Comparison of ENCODE assay signal across 10 cellular contexts in the genomic region with DNA sequence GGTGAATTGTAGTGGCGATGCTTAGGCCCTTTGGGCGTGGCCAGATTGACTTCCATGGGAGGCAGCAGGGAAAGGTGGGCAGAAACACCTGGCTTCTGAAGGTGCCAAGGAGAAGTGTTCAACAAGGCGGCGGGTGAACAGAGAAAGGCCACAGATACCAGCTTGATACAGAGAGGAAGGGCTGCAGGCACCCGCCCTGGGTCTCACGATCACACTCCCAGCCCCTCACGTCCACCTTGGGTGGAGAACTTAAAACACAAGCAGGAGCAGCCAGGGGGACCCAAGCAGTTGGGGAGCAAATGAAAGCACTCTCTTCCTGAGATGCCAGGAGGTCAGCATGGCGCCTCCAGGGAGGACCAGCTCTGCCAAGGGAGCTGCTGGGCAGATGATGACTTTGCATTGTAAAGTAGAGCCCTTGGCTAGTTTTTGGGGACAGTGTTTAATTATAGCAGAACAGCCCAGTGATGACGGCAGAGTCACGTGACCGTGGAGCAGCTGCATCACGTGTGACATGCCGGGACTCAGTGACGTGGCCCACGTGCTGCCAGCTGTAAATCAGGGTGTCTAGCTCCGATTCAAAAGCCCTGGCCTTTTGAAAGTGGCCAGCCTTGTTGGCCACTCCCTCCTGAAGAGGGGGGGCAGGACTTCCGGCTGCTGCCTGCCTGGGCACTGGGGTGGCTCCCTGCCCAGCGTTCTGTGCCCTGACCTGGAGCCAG. TPM values are rescaled to one million over a fixed set of nuclear protein-coding genes. Genes with fewer than 3 reads are reported as not detected.
DNase-seq lines count a peak whose midpoint lies in the region; ATAC-seq and TF ChIP-seq lines count a peak whose summit lies in the region.
"Had no signal": no experiment of that assay in that cellular context is flagged by ENCODE, and none has a peak within 500 bp of the region (broad histone marks: within the 10 kb centered on the region; RNA-seq: fewer than 3 reads in every experiment).

No MANE protein-coding gene starts in this region.

- intact Hi-C loops in lower leg skin (cut with DNase I; ENCODE audit: low total_unique reads): no loop called here
- intact Hi-C loops in testis (cut with DNase I; ENCODE audit: low total_unique reads): no loop called here
- intact Hi-C loops in CD4-positive, alpha-beta memory T cell (cut with micrococcal nuclease): no loop called here

- no peaks in the 10 kb centered on the region for H3K9me3 Mint-ChIP-seq in activated naive CD4-positive, alpha-beta T cell treated with anti-CD3 and anti-CD28 coated beads, Interleukin-2, amount 50 U/mL, for 72 hours
- H3K9me3 Mint-ChIP-seq in CD4-positive, alpha-beta memory T cell: no peaks in the 10 kb centered on the region

- no peak overlapping the region for H3K27ac Mint-ChIP-seq in activated naive CD4-positive, alpha-beta T cell treated with anti-CD3 and anti-CD28 coated beads, Interleukin-2, amount 50 U/mL, for 72 hours
- H3K27ac Mint-ChIP-seq in CD4-positive, alpha-beta memory T cell: peak overlapping the region in 2 of 7 donors; percentile 29 to 66

- peaks cover 14 to 28% (median 21%) of the 10 kb centered on the region in 4 donors for H3K4me1 Mint-ChIP-seq in CD4-positive, alpha-beta memory T cell

- peak overlapping the region; percentile 96 for H3K27ac ChIP-seq in Karpas-422 (ENCODE audit: low read length)
- peak overlapping the region; percentile 65 for H3K27ac ChIP-seq in caudate nucleus (ENCODE audit: low read depth, low read length)
- no peak overlapping the region for H3K27ac ChIP-seq in testis
- no peak overlapping the region for H3K27ac ChIP-seq in CD4-positive, alpha-beta memory T cell (ENCODE audit: low read depth, low read length)
- H3K27ac ChIP-seq: cardiac muscle cell had no signal

- peak overlapping the region; percentile 79 for H3K9ac ChIP-seq in Karpas-422 (ENCODE audit: low read length)

- H3K9me3 ChIP-seq in Karpas-422 (ENCODE audit: low read length) (no peaks in the 10 kb centered on the region), testis (no peaks in the 10 kb centered on the region)
- no peaks in the 10 kb centered on the region for H3K9me3 ChIP-seq in CD4-positive, alpha-beta memory T cell (ENCODE audit: control insufficient read depth in 1 of 2, low read length in 2 of 2)

- H3K27me3 Mint-ChIP-seq in CD4-positive, alpha-beta memory T cell: no peaks in the 10 kb centered on the region

- TF ChIP-seq CTCF in lower leg skin (IDR thresholded peaks at IDR 0.05) (no peak), testis (IDR thresholded peaks at IDR 0.05) (no peak)

- no peak overlapping the region for H2AFZ ChIP-seq in Karpas-422 (ENCODE audit: low read length)

- H3K4me3 ChIP-seq in Karpas-422 (ENCODE audit: low read length) (peak overlapping the region; percentile 70), lower leg skin (ENCODE audit: low read depth, poor library complexity, severe bottlenecking) (no peak overlapping the region), testis (no peak overlapping the region)
- H3K4me3 ChIP-seq in CD4-positive, alpha-beta memory T cell (ENCODE audit: low read length in 2 of 2): no peak overlapping the region
- H3K4me3 ChIP-seq: cardiac muscle cell had no signal

- H3K79me2 ChIP-seq in Karpas-422 (ENCODE audit: low read length): peaks cover 54% of the 10 kb centered on the region

- H3K9me2 ChIP-seq in Karpas-422 (replicated peaks; ENCODE audit: insufficient read depth, low read length): no peaks in the 10 kb centered on the region

- H4K20me1 ChIP-seq in Karpas-422 (ENCODE audit: insufficient read depth, low read depth, low read length): no peaks in the 10 kb centered on the region; the same call in 1 of the 2 replicates

- ATAC-seq in activated naive CD4-positive, alpha-beta T cell treated with anti-CD3 and anti-CD28 coated beads, Interleukin-2, amount 50 U/mL, for 72 hours: no peak
- ATAC-seq: activated CD4-positive, CD25-positive, alpha-beta regulatory T cell treated with anti-CD3 and anti-CD28 coated beads, Interleukin-2, amount 50 U/mL, for 24 hours had no signal

- peak overlapping the region; percentile 74 for H3K4me2 ChIP-seq in Karpas-422 (ENCODE audit: low read depth, low read length, poor library complexity, severe bottlenecking)

- no peak overlapping the region for H3K4me3 Mint-ChIP-seq in CD4-positive, alpha-beta memory T cell

- H3K36me3 Mint-ChIP-seq in activated naive CD4-positive, alpha-beta T cell treated with anti-CD3 and anti-CD28 coated beads, Interleukin-2, amount 50 U/mL, for 72 hours: peaks cover 4% of the 10 kb centered on the region in 2 donors
- H3K36me3 Mint-ChIP-seq in CD4-positive, alpha-beta memory T cell: peaks cover 18 to 22% of the 10 kb centered on the region in 2 donors

- 70 to 72% methylated on average over 15 to 18 of the region's 18 CpGs for WGBS in lower leg skin, 2 donors
- WGBS in testis, 2 donors: 80 to 92% methylated on average over 9 to 18 of the region's 18 CpGs

- TF ChIP-seq POLR2A in lower leg skin (IDR thresholded peaks at IDR 0.05) (no peak), testis (IDR thresholded peaks at IDR 0.05) (no peak), erythroblast (IDR thresholded peaks at IDR 0.05; ENCODE audit: low read length) (no peak)

- POLR2A ChIA-PET in CD4-positive, alpha-beta memory T cell (lab: Charles Lee; ENCODE audit: partially characterized antibody): no interaction called here

- H3K4me1 ChIP-seq in Karpas-422 (ENCODE audit: low read length) (peaks cover 98% of the 10 kb centered on the region), testis (no peaks in the 10 kb centered on the region)
- H3K4me1 ChIP-seq in CD4-positive, alpha-beta memory T cell (ENCODE audit: insufficient read depth, low read length): peaks cover 11% of the 10 kb centered on the region

- H3K27me3 ChIP-seq in Karpas-422 (ENCODE audit: low read length): no peaks in the 10 kb centered on the region
- H3K27me3 ChIP-seq in testis: no peaks in the 10 kb centered on the region
- H3K27me3 ChIP-seq in CD4-positive, alpha-beta memory T cell (ENCODE audit: insufficient read depth, low read length): no peaks in the 10 kb centered on the region
- H3K27me3 ChIP-seq: cardiac muscle cell had no signal

- DNase-seq in Karpas-422 (peak; percentile 92), caudate nucleus (lab: John Stamatoyannopoulos, UW) (peak in 45 of 61 donors; percentile 30 to 88 (median 62)), lower leg skin (ENCODE audit: low spot score in 2 of 2) (peak; percentile 59 to 89), testis (peak; percentile 33), erythroblast (lab: John Stamatoyannopoulos, UW) (no peak)
- no peak for DNase-seq in activated naive CD4-positive, alpha-beta T cell treated with anti-CD3 and anti-CD28 coated beads, Interleukin-2, amount 50 U/mL, for 72 hours (ENCODE audit: low spot score in 2 of 2)
- DNase-seq in CD4-positive, alpha-beta memory T cell: no peak
- DNase-seq: NCI-H146 had no signal

- H3K36me3 ChIP-seq in Karpas-422 (ENCODE audit: insufficient read depth, low read length) (peaks cover 16% of the 10 kb centered on the region), testis (ENCODE audit: low read depth, missing control alignments) (no peaks in the 10 kb centered on the region)
- peaks cover 21% of the 10 kb centered on the region for H3K36me3 ChIP-seq in CD4-positive, alpha-beta memory T cell (ENCODE audit: insufficient read depth, low read length)
- H3K36me3 ChIP-seq: cardiac muscle cell had no signal

- CTCF ChIA-PET in CD4-positive, alpha-beta memory T cell (lab: Charles Lee; ENCODE audit: partially characterized antibody): no interaction called here

RNA-seq across cellular contexts. Expression of a gene that starts 19.0 kb away (rescaled TPM):
- 47.1 and 51.4 TPM in 2 replicates for total RNA-seq in Karpas-422 (2014; rRNA removed; shearing (Covaris generic); ENCODE audit: low replicate concordance)
- total RNA-seq in lower leg skin (10 to 100 TPM in 3 of 4 donors, 1 to 10 TPM in 1; 7.4 to 19.2 (median 16.9) TPM), testis (10 to 100 TPM; 22.6 to 24.3 TPM)
- polyA plus RNA-seq in testis (ENCODE audit: insufficient read depth, low read depth, low replicate concordance): 48.3 TPM
- 10 to 100 TPM; 15.2 to 20.6 TPM for total RNA-seq in activated naive CD4-positive, alpha-beta T cell treated with anti-CD3 and anti-CD28 coated beads, Interleukin-2, amount 50 U/mL, for 72 hours
- 10 to 100 TPM; 18.1 to 18.5 TPM for total RNA-seq in CD4-positive, alpha-beta memory T cell
- polyA plus RNA-seq in CD4-positive, alpha-beta memory T cell: 1 to 10 TPM; 4.7 to 7.0 TPM

RNA-seq across cellular contexts. Expression of a gene that starts 36.6 kb away (rescaled TPM):
- 0.26 and 0.54 TPM in 2 replicates for total RNA-seq in Karpas-422 (2014; rRNA removed; shearing (Covaris generic); ENCODE audit: low replicate concordance)
- 1 to 10 TPM in 3 of 4 donors, under 1 TPM in 1; 0.34 to 3.7 (median 2.1) TPM for total RNA-seq in lower leg skin
- 10 to 100 TPM; 10.4 to 20.8 TPM for total RNA-seq in testis
- 59.6 TPM for polyA plus RNA-seq in testis (ENCODE audit: insufficient read depth, low read depth, low replicate concordance)
- total RNA-seq in activated naive CD4-positive, alpha-beta T cell treated with anti-CD3 and anti-CD28 coated beads, Interleukin-2, amount 50 U/mL, for 72 hours: under 1 TPM; 0.11 to 0.33 TPM
- not detected for total RNA-seq in CD4-positive, alpha-beta memory T cell
- polyA plus RNA-seq in CD4-positive, alpha-beta memory T cell: not detected

Comparison
In these comparisons a context has a peak if more than half of its experiments do, and no peak if none do; other contexts are left out.
1. DNase-seq: peak in Karpas-422 (single experiment), caudate nucleus (45 of 61), lower leg skin (2 of 2) and testis (single experiment); none in erythroblast (0 of 2), activated naive CD4-positive, alpha-beta T cell treated with anti-CD3 and anti-CD28 coated beads, Interleukin-2, amount 50 U/mL, for 72 hours (0 of 2) and CD4-positive, alpha-beta memory T cell (0 of 5).
2. H3K27ac ChIP-seq: peak in Karpas-422 (single experiment) and caudate nucleus (single experiment); none in testis (0 of 2) and CD4-positive, alpha-beta memory T cell (single experiment).